In the genomic region with DNA sequence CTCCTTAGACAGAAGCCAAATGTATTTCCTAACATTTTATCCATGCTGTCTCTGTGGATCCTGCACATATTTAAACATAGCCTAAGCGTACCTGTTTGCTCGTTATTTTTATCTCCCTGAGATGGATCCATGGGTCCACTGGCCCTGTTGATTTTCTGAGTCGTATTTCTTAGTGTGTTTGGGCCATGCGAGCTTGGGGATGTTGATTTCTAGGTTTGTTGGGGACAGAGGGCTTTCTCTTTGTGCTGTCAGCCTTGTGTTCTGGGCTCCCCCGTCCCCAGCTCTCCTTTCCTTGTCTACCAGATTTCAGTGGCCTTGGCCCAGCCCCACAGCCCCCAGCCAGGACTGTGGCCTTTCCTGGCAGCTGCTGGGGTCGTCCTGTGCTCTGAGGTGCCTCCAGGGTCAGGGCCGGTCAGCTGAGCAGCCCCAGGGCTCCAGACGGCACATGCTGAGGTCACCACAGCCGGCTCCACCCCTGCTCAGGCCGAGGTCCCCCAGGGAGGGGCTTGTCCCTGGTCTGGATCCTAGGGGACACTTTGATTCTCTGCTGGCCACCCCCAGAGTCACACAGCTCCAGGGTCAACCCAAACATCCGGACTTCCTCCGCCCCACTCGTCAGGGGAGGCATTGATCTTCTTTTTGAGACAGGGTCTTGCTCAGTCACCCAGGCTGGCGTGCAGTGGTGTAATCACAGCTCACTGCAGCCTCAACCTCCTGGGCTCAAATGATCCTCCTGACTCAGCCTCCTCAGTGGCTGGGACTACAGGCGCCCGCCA, we compare ENCODE assay signal across 1 cellular context.
TF ChIP-seq lines count a peak whose summit lies in the region.

No MANE protein-coding gene starts in this region.

TF ChIP-seq in HepG2, 621 proteins besides CTCF, POLR2A, EP300 and RAD21 (continued from another document and continues in another):
- TF ChIP-seq, protein P1, sequence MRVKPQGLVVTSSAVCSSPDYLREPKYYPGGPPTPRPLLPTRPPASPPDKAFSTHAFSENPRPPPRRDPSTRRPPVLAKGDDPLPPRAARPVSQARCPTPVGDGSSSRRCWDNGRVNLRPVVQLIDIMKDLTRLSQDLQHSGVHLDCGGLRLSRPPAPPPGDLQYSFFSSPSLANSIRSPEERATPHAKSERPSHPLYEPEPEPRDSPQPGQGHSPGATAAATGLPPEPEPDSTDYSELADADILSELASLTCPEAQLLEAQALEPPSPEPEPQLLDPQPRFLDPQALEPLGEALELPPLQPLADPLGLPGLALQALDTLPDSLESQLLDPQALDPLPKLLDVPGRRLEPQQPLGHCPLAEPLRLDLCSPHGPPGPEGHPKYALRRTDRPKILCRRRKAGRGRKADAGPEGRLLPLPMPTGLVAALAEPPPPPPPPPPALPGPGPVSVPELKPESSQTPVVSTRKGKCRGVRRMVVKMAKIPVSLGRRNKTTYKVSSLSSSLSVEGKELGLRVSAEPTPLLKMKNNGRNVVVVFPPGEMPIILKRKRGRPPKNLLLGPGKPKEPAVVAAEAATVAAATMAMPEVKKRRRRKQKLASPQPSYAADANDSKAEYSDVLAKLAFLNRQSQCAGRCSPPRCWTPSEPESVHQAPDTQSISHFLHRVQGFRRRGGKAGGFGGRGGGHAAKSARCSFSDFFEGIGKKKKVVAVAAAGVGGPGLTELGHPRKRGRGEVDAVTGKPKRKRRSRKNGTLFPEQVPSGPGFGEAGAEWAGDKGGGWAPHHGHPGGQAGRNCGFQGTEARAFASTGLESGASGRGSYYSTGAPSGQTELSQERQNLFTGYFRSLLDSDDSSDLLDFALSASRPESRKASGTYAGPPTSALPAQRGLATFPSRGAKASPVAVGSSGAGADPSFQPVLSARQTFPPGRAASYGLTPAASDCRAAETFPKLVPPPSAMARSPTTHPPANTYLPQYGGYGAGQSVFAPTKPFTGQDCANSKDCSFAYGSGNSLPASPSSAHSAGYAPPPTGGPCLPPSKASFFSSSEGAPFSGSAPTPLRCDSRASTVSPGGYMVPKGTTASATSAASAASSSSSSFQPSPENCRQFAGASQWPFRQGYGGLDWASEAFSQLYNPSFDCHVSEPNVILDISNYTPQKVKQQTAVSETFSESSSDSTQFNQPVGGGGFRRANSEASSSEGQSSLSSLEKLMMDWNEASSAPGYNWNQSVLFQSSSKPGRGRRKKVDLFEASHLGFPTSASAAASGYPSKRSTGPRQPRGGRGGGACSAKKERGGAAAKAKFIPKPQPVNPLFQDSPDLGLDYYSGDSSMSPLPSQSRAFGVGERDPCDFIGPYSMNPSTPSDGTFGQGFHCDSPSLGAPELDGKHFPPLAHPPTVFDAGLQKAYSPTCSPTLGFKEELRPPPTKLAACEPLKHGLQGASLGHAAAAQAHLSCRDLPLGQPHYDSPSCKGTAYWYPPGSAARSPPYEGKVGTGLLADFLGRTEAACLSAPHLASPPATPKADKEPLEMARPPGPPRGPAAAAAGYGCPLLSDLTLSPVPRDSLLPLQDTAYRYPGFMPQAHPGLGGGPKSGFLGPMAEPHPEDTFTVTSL (CRISPR knock-in tag; IDR thresholded peaks at IDR 0.05; ENCODE audit: borderline replicate concordance), result 0 out of 2 replicates have a peak, but pooled peaks have one; percentile 50
- 0 out of 2 replicates have a peak, but pooled peaks have one; percentile 24 for TF ChIP-seq ZNF556 (CRISPR knock-in tag; IDR thresholded peaks at IDR 0.05; ENCODE audit: borderline replicate concordance)
- peak; percentile 60; the same call in 1 of the 2 replicates for TF ChIP-seq BCL6 (CRISPR knock-in tag; IDR thresholded peaks at IDR 0.05)
- no peak for TF ChIP-seq LCORL (IDR thresholded peaks at IDR 0.05)
- TF ChIP-seq LCORL (CRISPR knock-in tag; IDR thresholded peaks at IDR 0.05), result peak; percentile 78
- TF ChIP-seq, protein P2, sequence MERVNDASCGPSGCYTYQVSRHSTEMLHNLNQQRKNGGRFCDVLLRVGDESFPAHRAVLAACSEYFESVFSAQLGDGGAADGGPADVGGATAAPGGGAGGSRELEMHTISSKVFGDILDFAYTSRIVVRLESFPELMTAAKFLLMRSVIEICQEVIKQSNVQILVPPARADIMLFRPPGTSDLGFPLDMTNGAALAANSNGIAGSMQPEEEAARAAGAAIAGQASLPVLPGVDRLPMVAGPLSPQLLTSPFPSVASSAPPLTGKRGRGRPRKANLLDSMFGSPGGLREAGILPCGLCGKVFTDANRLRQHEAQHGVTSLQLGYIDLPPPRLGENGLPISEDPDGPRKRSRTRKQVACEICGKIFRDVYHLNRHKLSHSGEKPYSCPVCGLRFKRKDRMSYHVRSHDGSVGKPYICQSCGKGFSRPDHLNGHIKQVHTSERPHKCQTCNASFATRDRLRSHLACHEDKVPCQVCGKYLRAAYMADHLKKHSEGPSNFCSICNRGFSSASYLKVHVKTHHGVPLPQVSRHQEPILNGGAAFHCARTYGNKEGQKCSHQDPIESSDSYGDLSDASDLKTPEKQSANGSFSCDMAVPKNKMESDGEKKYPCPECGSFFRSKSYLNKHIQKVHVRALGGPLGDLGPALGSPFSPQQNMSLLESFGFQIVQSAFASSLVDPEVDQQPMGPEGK (CRISPR knock-in tag; IDR thresholded peaks at IDR 0.05), result peak; percentile 91
- TF ChIP-seq, protein P3, sequence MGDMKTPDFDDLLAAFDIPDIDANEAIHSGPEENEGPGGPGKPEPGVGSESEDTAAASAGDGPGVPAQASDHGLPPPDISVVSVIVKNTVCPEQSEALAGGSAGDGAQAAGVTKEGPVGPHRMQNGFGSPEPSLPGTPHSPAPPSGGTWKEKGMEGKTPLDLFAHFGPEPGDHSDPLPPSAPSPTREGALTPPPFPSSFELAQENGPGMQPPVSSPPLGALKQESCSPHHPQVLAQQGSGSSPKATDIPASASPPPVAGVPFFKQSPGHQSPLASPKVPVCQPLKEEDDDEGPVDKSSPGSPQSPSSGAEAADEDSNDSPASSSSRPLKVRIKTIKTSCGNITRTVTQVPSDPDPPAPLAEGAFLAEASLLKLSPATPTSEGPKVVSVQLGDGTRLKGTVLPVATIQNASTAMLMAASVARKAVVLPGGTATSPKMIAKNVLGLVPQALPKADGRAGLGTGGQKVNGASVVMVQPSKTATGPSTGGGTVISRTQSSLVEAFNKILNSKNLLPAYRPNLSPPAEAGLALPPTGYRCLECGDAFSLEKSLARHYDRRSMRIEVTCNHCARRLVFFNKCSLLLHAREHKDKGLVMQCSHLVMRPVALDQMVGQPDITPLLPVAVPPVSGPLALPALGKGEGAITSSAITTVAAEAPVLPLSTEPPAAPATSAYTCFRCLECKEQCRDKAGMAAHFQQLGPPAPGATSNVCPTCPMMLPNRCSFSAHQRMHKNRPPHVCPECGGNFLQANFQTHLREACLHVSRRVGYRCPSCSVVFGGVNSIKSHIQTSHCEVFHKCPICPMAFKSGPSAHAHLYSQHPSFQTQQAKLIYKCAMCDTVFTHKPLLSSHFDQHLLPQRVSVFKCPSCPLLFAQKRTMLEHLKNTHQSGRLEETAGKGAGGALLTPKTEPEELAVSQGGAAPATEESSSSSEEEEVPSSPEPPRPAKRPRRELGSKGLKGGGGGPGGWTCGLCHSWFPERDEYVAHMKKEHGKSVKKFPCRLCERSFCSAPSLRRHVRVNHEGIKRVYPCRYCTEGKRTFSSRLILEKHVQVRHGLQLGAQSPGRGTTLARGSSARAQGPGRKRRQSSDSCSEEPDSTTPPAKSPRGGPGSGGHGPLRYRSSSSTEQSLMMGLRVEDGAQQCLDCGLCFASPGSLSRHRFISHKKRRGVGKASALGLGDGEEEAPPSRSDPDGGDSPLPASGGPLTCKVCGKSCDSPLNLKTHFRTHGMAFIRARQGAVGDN (CRISPR knock-in tag; IDR thresholded peaks at IDR 0.05), result peak; percentile 90
- TF ChIP-seq, protein P4, sequence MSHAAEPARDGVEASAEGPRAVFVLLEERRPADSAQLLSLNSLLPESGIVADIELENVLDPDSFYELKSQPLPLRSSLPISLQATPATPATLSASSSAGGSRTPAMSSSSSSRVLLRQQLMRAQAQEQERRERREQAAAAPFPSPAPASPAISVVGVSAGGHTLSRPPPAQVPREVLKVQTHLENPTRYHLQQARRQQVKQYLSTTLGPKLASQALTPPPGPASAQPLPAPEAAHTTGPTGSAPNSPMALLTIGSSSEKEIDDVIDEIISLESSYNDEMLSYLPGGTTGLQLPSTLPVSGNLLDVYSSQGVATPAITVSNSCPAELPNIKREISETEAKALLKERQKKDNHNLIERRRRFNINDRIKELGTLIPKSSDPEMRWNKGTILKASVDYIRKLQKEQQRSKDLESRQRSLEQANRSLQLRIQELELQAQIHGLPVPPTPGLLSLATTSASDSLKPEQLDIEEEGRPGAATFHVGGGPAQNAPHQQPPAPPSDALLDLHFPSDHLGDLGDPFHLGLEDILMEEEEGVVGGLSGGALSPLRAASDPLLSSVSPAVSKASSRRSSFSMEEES (CRISPR knock-in tag; IDR thresholded peaks at IDR 0.05), result no peak
- TF ChIP-seq, protein P5, sequence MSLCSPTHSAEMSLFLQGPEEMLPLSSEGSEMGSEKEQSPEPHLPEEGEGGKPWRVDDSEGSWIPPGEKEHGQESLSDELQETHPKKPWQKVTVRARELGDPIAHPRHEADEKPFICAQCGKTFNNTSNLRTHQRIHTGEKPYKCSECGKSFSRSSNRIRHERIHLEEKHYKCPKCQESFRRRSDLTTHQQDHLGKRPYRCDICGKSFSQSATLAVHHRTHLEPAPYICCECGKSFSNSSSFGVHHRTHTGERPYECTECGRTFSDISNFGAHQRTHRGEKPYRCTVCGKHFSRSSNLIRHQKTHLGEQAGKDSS (CRISPR knock-in tag; IDR thresholded peaks at IDR 0.05; ENCODE audit: borderline replicate concordance, low read depth), result peak; percentile 69; the same call in 1 of the 2 replicates
- peak; percentile 54; the same call in 1 of the 2 replicates for TF ChIP-seq FOXA3 (CRISPR knock-in tag; IDR thresholded peaks at IDR 0.05)
- TF ChIP-seq, protein P6, sequence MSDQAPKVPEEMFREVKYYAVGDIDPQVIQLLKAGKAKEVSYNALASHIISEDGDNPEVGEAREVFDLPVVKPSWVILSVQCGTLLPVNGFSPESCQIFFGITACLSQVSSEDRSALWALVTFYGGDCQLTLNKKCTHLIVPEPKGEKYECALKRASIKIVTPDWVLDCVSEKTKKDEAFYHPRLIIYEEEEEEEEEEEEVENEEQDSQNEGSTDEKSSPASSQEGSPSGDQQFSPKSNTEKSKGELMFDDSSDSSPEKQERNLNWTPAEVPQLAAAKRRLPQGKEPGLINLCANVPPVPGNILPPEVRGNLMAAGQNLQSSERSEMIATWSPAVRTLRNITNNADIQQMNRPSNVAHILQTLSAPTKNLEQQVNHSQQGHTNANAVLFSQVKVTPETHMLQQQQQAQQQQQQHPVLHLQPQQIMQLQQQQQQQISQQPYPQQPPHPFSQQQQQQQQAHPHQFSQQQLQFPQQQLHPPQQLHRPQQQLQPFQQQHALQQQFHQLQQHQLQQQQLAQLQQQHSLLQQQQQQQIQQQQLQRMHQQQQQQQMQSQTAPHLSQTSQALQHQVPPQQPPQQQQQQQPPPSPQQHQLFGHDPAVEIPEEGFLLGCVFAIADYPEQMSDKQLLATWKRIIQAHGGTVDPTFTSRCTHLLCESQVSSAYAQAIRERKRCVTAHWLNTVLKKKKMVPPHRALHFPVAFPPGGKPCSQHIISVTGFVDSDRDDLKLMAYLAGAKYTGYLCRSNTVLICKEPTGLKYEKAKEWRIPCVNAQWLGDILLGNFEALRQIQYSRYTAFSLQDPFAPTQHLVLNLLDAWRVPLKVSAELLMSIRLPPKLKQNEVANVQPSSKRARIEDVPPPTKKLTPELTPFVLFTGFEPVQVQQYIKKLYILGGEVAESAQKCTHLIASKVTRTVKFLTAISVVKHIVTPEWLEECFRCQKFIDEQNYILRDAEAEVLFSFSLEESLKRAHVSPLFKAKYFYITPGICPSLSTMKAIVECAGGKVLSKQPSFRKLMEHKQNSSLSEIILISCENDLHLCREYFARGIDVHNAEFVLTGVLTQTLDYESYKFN (CRISPR knock-in tag; conservative IDR thresholded peaks at IDR 0.05), result peak; percentile 83
- TF ChIP-seq ETV5 (CRISPR knock-in tag; IDR thresholded peaks at IDR 0.05; ENCODE audit: borderline replicate concordance), result peak; percentile 73; the same call in 1 of the 2 replicates
- no peak for TF ChIP-seq ZNF614 (CRISPR knock-in tag; IDR thresholded peaks at IDR 0.05; ENCODE audit: borderline replicate concordance)
- TF ChIP-seq TMF1 (CRISPR knock-in tag; IDR thresholded peaks at IDR 0.05; ENCODE audit: low read depth), result no peak
- peak; percentile 30; the same call in 1 of the 2 replicates for TF ChIP-seq TARDBP (CRISPR knock-in tag; IDR thresholded peaks at IDR 0.05)
- TF ChIP-seq ZNF878 (CRISPR knock-in tag; IDR thresholded peaks at IDR 0.05), result 0 out of 2 replicates have a peak, but pooled peaks have one; percentile 57
- TF ChIP-seq MTA1 (CRISPR knock-in tag; IDR thresholded peaks at IDR 0.05; ENCODE audit: borderline replicate concordance), result peak; percentile 87; the same call in 1 of the 2 replicates
- no peak for TF ChIP-seq ZNF570 (CRISPR knock-in tag; IDR thresholded peaks at IDR 0.05; ENCODE audit: borderline replicate concordance)
- TF ChIP-seq, protein P7, sequence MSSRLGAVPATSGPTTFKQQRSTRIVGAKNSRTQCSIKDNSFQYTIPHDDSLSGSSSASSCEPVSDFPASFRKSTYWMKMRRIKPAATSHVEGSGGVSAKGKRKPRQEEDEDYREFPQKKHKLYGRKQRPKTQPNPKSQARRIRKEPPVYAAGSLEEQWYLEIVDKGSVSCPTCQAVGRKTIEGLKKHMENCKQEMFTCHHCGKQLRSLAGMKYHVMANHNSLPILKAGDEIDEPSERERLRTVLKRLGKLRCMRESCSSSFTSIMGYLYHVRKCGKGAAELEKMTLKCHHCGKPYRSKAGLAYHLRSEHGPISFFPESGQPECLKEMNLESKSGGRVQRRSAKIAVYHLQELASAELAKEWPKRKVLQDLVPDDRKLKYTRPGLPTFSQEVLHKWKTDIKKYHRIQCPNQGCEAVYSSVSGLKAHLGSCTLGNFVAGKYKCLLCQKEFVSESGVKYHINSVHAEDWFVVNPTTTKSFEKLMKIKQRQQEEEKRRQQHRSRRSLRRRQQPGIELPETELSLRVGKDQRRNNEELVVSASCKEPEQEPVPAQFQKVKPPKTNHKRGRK (CRISPR knock-in tag; IDR thresholded peaks at IDR 0.05), result no peak
- TF ChIP-seq ZNF331 (CRISPR knock-in tag; IDR thresholded peaks at IDR 0.05), result peak; percentile 23; the same call in 1 of the 2 replicates
